In genomic region chr14:105846312-105846711, GRCh38 we compare ENCODE assay signal across 22 cellular contexts.
DNase-seq lines count a peak whose midpoint lies in the region; ATAC-seq and TF ChIP-seq lines count a peak whose summit lies in the region.
"Had no signal": no experiment of that assay in that cellular context is flagged by ENCODE, and none has a peak within 500 bp of the region (broad histone marks: within the 10 kb centered on the region; RNA-seq: fewer than 3 reads in every experiment).

No MANE protein-coding gene starts in this region.

- ATAC-seq in Right ventricle myocardium superior (ENCODE audit: poor library complexity) (no peak), left cardiac atrium (no peak), RWPE2 (ENCODE audit: low read depth) (no peak), left lung (no peak), upper lobe of right lung (peak; percentile 5), HG02571 (IDR thresholded peaks at IDR 0.05; ENCODE audit: unreplicated experiment) (no peak)
- ATAC-seq: K562 had no signal

- DNase-seq in Right ventricle myocardium superior: peak; percentile 27
- DNase-seq in left cardiac atrium: no peak
- DNase-seq in RWPE2 (ENCODE audit: low spot score): peak; percentile 35
- peak; percentile 14 for DNase-seq in left lung
- no peak for DNase-seq in upper lobe of right lung
- no peak for DNase-seq in Kasumi-1 (lab: John Stamatoyannopoulos, UW)
- no peak for DNase-seq in HK-2 (ENCODE audit: unreplicated experiment)
- DNase-seq: C1 segment of cervical spinal cord; Caco-2; CD4-positive, alpha-beta memory T cell; DMS 273 treated with DMSO at 0.1 percent for 48 hours; DMS79 treated with DMSO at 0.1 percent for 48 hours; MV-4-11; NCI-H2029; NCI-H446 treated with DMSO at 0.1 percent for 48 hours; NCI-H526; NCI-H82; NK-92 treated with Interleukin-12 subunit alpha and Interleukin-12 subunit beta, amount 100 ng/mL, for 24 hours; RPMI8226; SHP77 treated with DMSO at 0.1 percent for 48 hours had no signal

- H3K36me3 ChIP-seq in RWPE2 (ENCODE audit: low read depth): no peaks in the 10 kb centered on the region
- H3K36me3 ChIP-seq in left lung: no peaks in the 10 kb centered on the region
- H3K36me3 ChIP-seq in upper lobe of right lung: no peaks in the 10 kb centered on the region

- TF ChIP-seq CTCF in RWPE2 (IDR thresholded peaks at IDR 0.05; ENCODE audit: poor library complexity, severe bottlenecking): no peak
- no peak for TF ChIP-seq CTCF in left lung (IDR thresholded peaks at IDR 0.05)
- TF ChIP-seq CTCF in upper lobe of right lung (IDR thresholded peaks at IDR 0.05): no peak

- intact Hi-C loops in Right ventricle myocardium superior (cut with DNase I) (no loop called here), left cardiac atrium (cut with DNase I) (no loop called here), left lung (cut with DNase I) (no loop called here), upper lobe of right lung (cut with DNase I) (no loop called here)

- no peaks in the 10 kb centered on the region for H3K27me3 ChIP-seq in RWPE2 (ENCODE audit: insufficient read depth, poor library complexity, severe bottlenecking)
- peaks cover 0 to 5% of the 10 kb centered on the region in 2 donors for H3K27me3 ChIP-seq in left lung
- H3K27me3 ChIP-seq in upper lobe of right lung: no peaks in the 10 kb centered on the region

- H3K9me3 ChIP-seq in RWPE2 (ENCODE audit: severe bottlenecking) (no peaks in the 10 kb centered on the region), left lung (no peaks in the 10 kb centered on the region), upper lobe of right lung (no peaks in the 10 kb centered on the region)
- H3K9me3 ChIP-seq: Caco-2 had no signal

- no peak overlapping the region for H3K4me3 ChIP-seq in RWPE2 (ENCODE audit: severe bottlenecking)
- H3K4me3 ChIP-seq in left lung: no peak overlapping the region
- H3K4me3 ChIP-seq in upper lobe of right lung: no peak overlapping the region
- H3K4me3 ChIP-seq: K562 had no signal

- H3K4me1 ChIP-seq in RWPE2 (ENCODE audit: insufficient read depth, poor library complexity, severe bottlenecking) (no peaks in the 10 kb centered on the region), left lung (no peaks in the 10 kb centered on the region), upper lobe of right lung (no peaks in the 10 kb centered on the region)
- H3K4me1 ChIP-seq: Caco-2 had no signal

- H3K27ac ChIP-seq in RWPE2 (ENCODE audit: poor library complexity, severe bottlenecking) (no peak overlapping the region), left lung (no peak overlapping the region), upper lobe of right lung (no peak overlapping the region)

Comparison
In these comparisons a context has a peak if more than half of its experiments do, and no peak if none do; other contexts are left out.
1. DNase-seq: peak in Right ventricle myocardium superior (single experiment), RWPE2 (single experiment) and left lung (2 of 2); none in left cardiac atrium (single experiment), upper lobe of right lung (single experiment), Kasumi-1 (0 of 2) and HK-2 (single experiment).